In the genomic region with DNA sequence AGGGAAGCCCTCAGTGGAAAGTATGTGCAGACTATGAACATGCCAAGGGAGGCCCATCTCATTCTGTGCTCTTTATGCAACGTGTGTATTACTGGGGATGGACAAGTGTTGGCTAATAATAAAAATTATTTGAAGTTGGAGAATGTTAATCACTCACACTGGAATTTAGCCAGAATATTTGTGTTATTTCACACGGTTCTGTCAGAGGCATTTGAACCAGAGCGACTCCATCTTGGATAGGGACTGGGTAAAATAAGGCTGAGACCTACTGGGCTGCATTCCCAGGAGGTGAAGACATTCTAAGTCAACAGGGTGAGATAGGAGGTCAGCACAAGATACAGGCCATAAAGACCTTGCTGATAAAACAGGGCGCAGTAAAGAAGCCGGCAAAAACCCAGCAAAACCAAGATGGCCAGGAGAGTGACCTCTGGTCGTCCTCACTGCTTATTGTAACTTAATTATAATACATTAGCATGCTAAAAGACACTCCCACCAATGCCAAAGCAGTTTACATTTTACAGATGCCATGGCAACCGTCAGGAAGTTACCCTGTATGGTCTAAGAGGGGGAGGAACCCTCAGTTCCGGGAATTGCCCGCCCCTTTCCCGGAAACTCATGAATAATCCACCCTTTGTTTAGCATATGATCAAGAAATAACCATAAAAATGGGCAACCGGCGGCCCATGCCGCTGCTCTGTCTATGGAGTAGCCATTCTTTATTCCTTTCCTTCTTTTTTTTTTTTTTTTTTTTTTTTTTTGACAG, we compare ENCODE assay signal across 12 cellular contexts. TPM values are rescaled to one million over a fixed set of nuclear protein-coding genes. Genes with fewer than 3 reads are reported as not detected.
DNase-seq lines count a peak whose midpoint lies in the region; TF ChIP-seq lines count a peak whose summit lies in the region.
"Had no signal": no experiment of that assay in that cellular context is flagged by ENCODE, and none has a peak within 500 bp of the region (broad histone marks: within the 10 kb centered on the region; RNA-seq: fewer than 3 reads in every experiment).

No MANE protein-coding gene starts in this region.

- H3K27ac ChIP-seq in endodermal cell (ENCODE audit: low read depth, low read length): peak overlapping the region; percentile 4
- H3K27ac ChIP-seq: 22Rv1, left lung, parathyroid adenoma had no signal

- in situ Hi-C loops in SK-MEL-5 (cut with HindIII; ENCODE audit: low pct_unique_long_range_greater_than_20kb, low sequenced_read_pairs): no loop called here

- H3K36me3 ChIP-seq in endodermal cell (ENCODE audit: control insufficient read depth, insufficient read depth, low read length): peaks cover 20% of the 10 kb centered on the region

- peaks cover 32% of the 10 kb centered on the region for H3K4me1 Mint-ChIP-seq in endodermal cell

- H3K4me1 ChIP-seq in endodermal cell (ENCODE audit: control insufficient read depth, insufficient read depth, low read length): peaks cover 8% of the 10 kb centered on the region
- H3K4me1 ChIP-seq: parathyroid adenoma had no signal

- TF ChIP-seq CTCF in endodermal cell (conservative IDR thresholded peaks at IDR 0.05): no peak

- no peak overlapping the region for H3K4me3 ChIP-seq in endodermal cell (ENCODE audit: low read length)
- H3K4me3 ChIP-seq: left lung had no signal

- H3K27me3 Mint-ChIP-seq in endodermal cell (ENCODE audit: insufficient read depth): no peaks in the 10 kb centered on the region

- H3K4me3 Mint-ChIP-seq in endodermal cell: no peak overlapping the region
- H3K4me3 Mint-ChIP-seq: activated B cell treated with CpG ODN at 0.5 μM for 24 hours had no signal

- peak overlapping the region; percentile 75 for H3K27ac Mint-ChIP-seq in endodermal cell
- H3K27ac Mint-ChIP-seq: activated B cell treated with CpG ODN at 0.5 μM for 24 hours had no signal

- no peak overlapping the region for H3K9ac ChIP-seq in endodermal cell (ENCODE audit: extremely low read depth, low read length, poor library complexity, severe bottlenecking)
- H3K9ac ChIP-seq: parathyroid adenoma had no signal

- no peaks in the 10 kb centered on the region for H3K9me3 ChIP-seq in endodermal cell (ENCODE audit: control insufficient read depth, low read length)
- H3K9me3 ChIP-seq: left lung had no signal

- WGBS in endodermal cell (ENCODE audit: insufficient coverage in 1 of 2, insufficient read length in 1 of 2), 2 experiments: 71 to 79% methylated on average over 6 to 13 of the region's 13 CpGs

- H3K9me3 Mint-ChIP-seq in endodermal cell: no peaks in the 10 kb centered on the region
- H3K9me3 Mint-ChIP-seq: activated B cell treated with CpG ODN at 0.5 μM for 24 hours had no signal

- H3K36me3 Mint-ChIP-seq in endodermal cell (ENCODE audit: low read depth): peaks cover 19% of the 10 kb centered on the region

- peak; percentile 62 for DNase-seq in DMS 273 (lab: John Stamatoyannopoulos, UW; ENCODE audit: unreplicated experiment)
- no peak for DNase-seq in DMS 273 treated with DMSO at 0.1 percent for 48 hours (lab: John Stamatoyannopoulos, UW)
- peak; percentile 50 for DNase-seq in SK-MEL-5 (ENCODE audit: low read depth, low spot score)
- DNase-seq in endodermal cell: peak; percentile 78
- peak; percentile 7 for DNase-seq in stimulated activated CD4-positive, alpha-beta T cell treated with anti-CD3 and anti-CD28 coated beads, Interleukin-12 subunit alpha, Interleukin-12 subunit beta, amount 100 ng/mL, for 4 hours
- DNase-seq in HK-2 (ENCODE audit: unreplicated experiment): no peak
- DNase-seq in NCI-H526 (lab: John Stamatoyannopoulos, UW): no peak
- no peak for DNase-seq in iPS-NIHi7 (ENCODE audit: extremely low spot score)
- DNase-seq: activated B cell treated with CpG ODN at 0.5 μM for 24 hours, left lung had no signal

- H3K27me3 ChIP-seq in endodermal cell (ENCODE audit: control insufficient read depth, insufficient read depth, low read length, poor library complexity, severe bottlenecking): no peaks in the 10 kb centered on the region

RNA-seq across cellular contexts. Expression of a gene that starts 2.6 kb away (rescaled TPM):
- total RNA-seq in SK-MEL-5 (2014; rRNA removed; shearing (Covaris generic)): 4.8 and 4.9 TPM in 2 replicates
- polyA plus RNA-seq in SK-MEL-5 (2015; cell fraction: cytosol; rRNA removed): 4.2 and 4.6 TPM in 2 replicates
- polyA plus RNA-seq in SK-MEL-5 (2015; cell fraction: nucleus; rRNA removed): 2.6 and 3.1 TPM in 2 replicates
- total RNA-seq in endodermal cell: 1,000 to 10,000 TPM; 1,055 to 1,188 TPM
- 95.5 TPM for polyA plus RNA-seq in endodermal cell (2013, experiment 1 of 2)
- 122 TPM for polyA plus RNA-seq in endodermal cell (2013, experiment 2 of 2)

Comparison
In these comparisons a context has a peak if more than half of its experiments do, and no peak if none do; other contexts are left out.
1. DNase-seq: peak in DMS 273 (single experiment), SK-MEL-5 (single experiment), endodermal cell (single experiment) and stimulated activated CD4-positive, alpha-beta T cell treated with anti-CD3 and anti-CD28 coated beads, Interleukin-12 subunit alpha, Interleukin-12 subunit beta, amount 100 ng/mL, for 4 hours (single experiment); none in DMS 273 treated with DMSO at 0.1 percent for 48 hours (single experiment), HK-2 (single experiment), NCI-H526 (0 of 2) and iPS-NIHi7 (single experiment).
2. RNA of a gene that starts 2.6 kb away (total RNA-seq): 1,055 to 1,188 TPM in endodermal cell; 4.8 to 4.9 TPM in SK-MEL-5; every median in the first group is over 100 times any median in the second.